Comparison of ENCODE assay signal across 8 cellular contexts in the genomic region with DNA sequence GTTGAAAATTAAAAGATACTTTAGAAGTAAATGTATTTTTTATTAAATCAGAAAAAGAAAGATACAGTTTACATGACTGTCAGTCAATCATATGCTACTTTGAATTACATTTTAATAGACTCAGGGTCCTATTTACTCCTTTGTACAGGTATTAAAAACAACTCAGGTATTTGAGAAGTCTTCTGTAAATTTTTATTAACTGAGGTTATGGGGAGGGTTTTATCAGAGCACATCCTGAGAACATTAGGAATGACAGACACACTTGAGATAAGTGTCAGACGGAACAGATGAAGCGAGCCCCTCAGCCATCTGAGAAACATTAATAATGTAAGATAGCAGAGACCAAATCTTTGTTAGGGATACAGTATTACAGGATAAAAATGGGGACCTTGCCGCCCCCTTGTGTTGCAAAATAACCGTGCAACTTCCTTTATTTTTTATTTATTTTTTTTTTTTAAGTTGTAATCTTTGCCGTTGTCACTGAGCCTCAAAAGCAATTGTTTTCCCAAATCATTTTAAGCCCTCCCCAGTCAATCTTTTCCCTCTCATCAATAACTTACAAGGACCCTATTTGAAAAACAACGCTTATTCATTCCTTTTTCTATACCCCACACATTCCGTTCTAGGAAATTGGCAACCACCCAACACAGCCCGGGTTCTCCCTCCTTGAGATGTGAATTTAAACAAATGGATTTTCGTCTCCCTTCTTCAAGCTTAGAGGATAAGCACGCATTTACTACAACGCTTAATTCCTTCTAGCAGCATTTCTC.
DNase-seq lines count a peak whose midpoint lies in the region; ATAC-seq and TF ChIP-seq lines count a peak whose summit lies in the region.

No MANE protein-coding gene starts in this region.

- H3K27ac ChIP-seq in cardiac muscle cell, result no peak overlapping the region
- H3K27ac ChIP-seq in tibial artery, result no peak overlapping the region

- peaks cover 38% of the 10 kb centered on the region for H3K4me1 ChIP-seq in cardiac muscle cell (ENCODE audit: low read depth)
- peaks cover 0 to 22% (median 15%) of the 10 kb centered on the region in 4 donors for H3K4me1 ChIP-seq in tibial artery

- H3K9me3 ChIP-seq in cardiac muscle cell (ENCODE audit: low read depth), result no peaks in the 10 kb centered on the region
- H3K9me3 ChIP-seq in tibial artery, result no peaks in the 10 kb centered on the region

- H3K4me3 Mint-ChIP-seq in activated naive CD4-positive, alpha-beta T cell treated with anti-CD3 and anti-CD28 coated beads, Interleukin-2, amount 10 ng/mL, durations not matched to agents 7 days and 5 days, result no peak overlapping the region
- peak overlapping the region in 1 of 5 donors; percentile 33 for H3K4me3 Mint-ChIP-seq in immature natural killer cell

- H3K27ac Mint-ChIP-seq in activated naive CD4-positive, alpha-beta T cell treated with anti-CD3 and anti-CD28 coated beads, Interleukin-2, amount 10 ng/mL, durations not matched to agents 7 days and 5 days, result no peak overlapping the region
- peak overlapping the region in 4 of 6 donors; percentile 33 to 60 (median 48) for H3K27ac Mint-ChIP-seq in immature natural killer cell

- H3K27me3 ChIP-seq in cardiac muscle cell (no peaks in the 10 kb centered on the region), tibial artery (no peaks in the 10 kb centered on the region)

- intact Hi-C loops in cardiac septum (cut with DNase I) (loop anchor here (10.0 kb wide), 1 partner anchor 619 kb away; no protein-coding TSS in a partner anchor), tibial artery (cut with DNase I; ENCODE audit: low total_unique reads) (no loop called here)

- H3K4me1 Mint-ChIP-seq in activated naive CD4-positive, alpha-beta T cell treated with anti-CD3 and anti-CD28 coated beads, Interleukin-2, amount 10 ng/mL, durations not matched to agents 7 days and 5 days, result peaks cover 63% of the 10 kb centered on the region
- H3K4me1 Mint-ChIP-seq in immature natural killer cell, result peaks cover 28 to 45% of the 10 kb centered on the region in 2 donors

- peak; percentile 57 to 63 for DNase-seq in cardiac muscle cell (ENCODE audit: low read depth in 1 of 2, low spot score in 1 of 2)
- no peak for DNase-seq in cardiac septum (ENCODE audit: low spot score)
- peak; percentile 24 for DNase-seq in NCI-H524 treated with DMSO at 0.1 percent for 48 hours (lab: John Stamatoyannopoulos, UW)
- DNase-seq in activated naive CD4-positive, alpha-beta T cell treated with anti-CD3 and anti-CD28 coated beads, Interleukin-2, amount 10 ng/mL, durations not matched to agents 7 days and 5 days, result peak; percentile 50
- DNase-seq in immature natural killer cell, result peak; percentile 36 to 51 (median 47)
- no peak for DNase-seq in tibial artery
- no peak for DNase-seq in mesenteric fat pad (ENCODE audit: low spot score)

- no peak for ATAC-seq in HG03139 (IDR thresholded peaks at IDR 0.05; ENCODE audit: unreplicated experiment)

- no peaks in the 10 kb centered on the region for H3K27me3 Mint-ChIP-seq in activated naive CD4-positive, alpha-beta T cell treated with anti-CD3 and anti-CD28 coated beads, Interleukin-2, amount 10 ng/mL, durations not matched to agents 7 days and 5 days
- H3K27me3 Mint-ChIP-seq in immature natural killer cell (ENCODE audit: low read depth in 3 of 3), result peaks cover 0 to 6% (median 3%) of the 10 kb centered on the region in 3 donors

- H3K36me3 Mint-ChIP-seq in activated naive CD4-positive, alpha-beta T cell treated with anti-CD3 and anti-CD28 coated beads, Interleukin-2, amount 10 ng/mL, durations not matched to agents 7 days and 5 days, result no peaks in the 10 kb centered on the region
- no peaks in the 10 kb centered on the region for H3K36me3 Mint-ChIP-seq in immature natural killer cell

- no peak overlapping the region for H3K4me3 ChIP-seq in cardiac muscle cell
- no peak overlapping the region for H3K4me3 ChIP-seq in tibial artery

- H3K36me3 ChIP-seq in cardiac muscle cell (no peaks in the 10 kb centered on the region), tibial artery (no peaks in the 10 kb centered on the region)

- peak; percentile 61 for TF ChIP-seq CTCF in cardiac muscle cell (IDR thresholded peaks at IDR 0.05; ENCODE audit: low read depth, low read length)
- peak; percentile 35 to 50 for TF ChIP-seq CTCF in tibial artery (IDR thresholded peaks at IDR 0.05)

- no peaks in the 10 kb centered on the region for H3K9me3 Mint-ChIP-seq in activated naive CD4-positive, alpha-beta T cell treated with anti-CD3 and anti-CD28 coated beads, Interleukin-2, amount 10 ng/mL, durations not matched to agents 7 days and 5 days
- no peaks in the 10 kb centered on the region for H3K9me3 Mint-ChIP-seq in immature natural killer cell

- CTCF ChIA-PET in activated naive CD4-positive, alpha-beta T cell treated with anti-CD3 and anti-CD28 coated beads, Interleukin-2, amount 10 ng/mL, durations not matched to agents 7 days and 5 days (lab: Charles Lee), result interaction anchor here (0.8 to 2.9 kb wide), 3 partner anchors 9 to 119 kb away, joined by 3 to 18 read pairs (median 3); no protein-coding TSS in a partner anchor

Comparison
In these comparisons a context has a peak if more than half of its experiments do, and no peak if none do; other contexts are left out.
1. DNase-seq: peak in cardiac muscle cell (2 of 2), NCI-H524 treated with DMSO at 0.1 percent for 48 hours (single experiment), activated naive CD4-positive, alpha-beta T cell treated with anti-CD3 and anti-CD28 coated beads, Interleukin-2, amount 10 ng/mL, durations not matched to agents 7 days and 5 days (single experiment) and immature natural killer cell (3 of 3); none in cardiac septum (single experiment), tibial artery (0 of 2) and mesenteric fat pad (single experiment).